Comparison of ENCODE assay signal across 1 cellular context in the genomic region with DNA sequence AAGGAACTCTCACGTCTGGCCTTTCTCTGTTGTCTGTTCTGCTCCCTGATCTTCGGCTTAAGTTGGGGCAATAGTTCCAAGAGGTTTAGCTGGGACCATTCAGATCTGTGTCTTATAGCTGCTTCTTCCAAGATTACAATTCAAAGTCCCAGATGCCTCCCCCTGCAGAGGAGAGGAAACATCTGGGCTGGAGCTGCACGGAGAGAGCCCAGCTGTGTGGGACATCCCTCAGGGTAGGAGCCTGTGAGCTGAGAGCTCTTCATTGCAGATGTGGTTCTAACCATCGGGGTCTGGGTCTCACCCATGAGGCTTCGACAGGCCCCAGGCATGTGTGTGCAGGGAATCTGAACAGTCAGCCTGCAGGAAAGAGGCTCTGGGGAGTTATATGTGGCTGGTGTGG.
TF ChIP-seq lines count a peak whose summit lies in the region.

No MANE protein-coding gene starts in this region.

TF ChIP-seq in H1, 55 proteins besides CTCF, POLR2A, EP300 and RAD21:
- TF ChIP-seq SUZ12 (IDR thresholded peaks at IDR 0.05; ENCODE audit: low read length) (no peak), CHD2 (IDR thresholded peaks at IDR 0.05; ENCODE audit: low read length) (no peak), TBP (IDR thresholded peaks at IDR 0.05; ENCODE audit: low read depth, low read length) (no peak), YY1 (IDR thresholded peaks at IDR 0.05; ENCODE audit: low read depth, low read length) (no peak), BCL11A (IDR thresholded peaks at IDR 0.05; ENCODE audit: low read depth in 2 of 2, low read length in 2 of 2) (no peak), HDAC2 (IDR thresholded peaks at IDR 0.05; ENCODE audit: borderline replicate concordance in 1 of 2, low read depth in 2 of 2, low read length in 2 of 2) (no peak), E2F6 (IDR thresholded peaks at IDR 0.05) (no peak), BRCA1 (IDR thresholded peaks at IDR 0.05; ENCODE audit: low read depth, low read length) (no peak), KDM1A (IDR thresholded peaks at IDR 0.05; ENCODE audit: borderline replicate concordance, low read length) (no peak), SP2 (IDR thresholded peaks at IDR 0.05; ENCODE audit: low read length) (no peak)
